5 cellular contexts compared by ENCODE assay signal in the genomic region with DNA sequence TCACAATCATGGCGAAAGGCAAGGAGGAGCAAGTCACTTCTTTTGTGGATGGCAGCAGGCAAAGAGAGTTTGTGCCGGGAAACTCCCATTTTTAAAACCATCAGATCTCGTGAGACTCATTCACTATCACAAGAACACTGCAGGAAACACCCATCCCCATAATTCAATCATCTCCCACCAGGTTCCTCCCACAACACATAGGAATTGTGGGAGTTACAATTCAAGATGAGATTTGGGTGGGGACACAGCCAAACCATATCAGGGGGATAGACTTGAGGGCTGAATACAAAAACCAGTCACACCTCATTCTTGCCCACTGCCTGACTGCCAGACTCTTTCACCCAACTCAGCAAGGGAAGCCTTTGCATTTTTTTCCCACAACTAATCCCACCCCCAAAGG. TPM values are rescaled to one million over a fixed set of nuclear protein-coding genes. Genes with fewer than 3 reads are reported as not detected.
"Had no signal": no experiment of that assay in that cellular context is flagged by ENCODE, and none has a peak within 500 bp of the region (broad histone marks: within the 10 kb centered on the region; RNA-seq: fewer than 3 reads in every experiment).

No MANE protein-coding gene starts in this region.

RNA-seq across cellular contexts. Expression of a gene that starts 50.4 kb away (rescaled TPM):
- total RNA-seq: HepG2, HT-29, HT1080, IMR-90 had no signal
- polyA plus RNA-seq: HepG2, IgD-negative memory B cell, IMR-90 had no signal
